8 cellular contexts compared by ENCODE assay signal in the genomic region with DNA sequence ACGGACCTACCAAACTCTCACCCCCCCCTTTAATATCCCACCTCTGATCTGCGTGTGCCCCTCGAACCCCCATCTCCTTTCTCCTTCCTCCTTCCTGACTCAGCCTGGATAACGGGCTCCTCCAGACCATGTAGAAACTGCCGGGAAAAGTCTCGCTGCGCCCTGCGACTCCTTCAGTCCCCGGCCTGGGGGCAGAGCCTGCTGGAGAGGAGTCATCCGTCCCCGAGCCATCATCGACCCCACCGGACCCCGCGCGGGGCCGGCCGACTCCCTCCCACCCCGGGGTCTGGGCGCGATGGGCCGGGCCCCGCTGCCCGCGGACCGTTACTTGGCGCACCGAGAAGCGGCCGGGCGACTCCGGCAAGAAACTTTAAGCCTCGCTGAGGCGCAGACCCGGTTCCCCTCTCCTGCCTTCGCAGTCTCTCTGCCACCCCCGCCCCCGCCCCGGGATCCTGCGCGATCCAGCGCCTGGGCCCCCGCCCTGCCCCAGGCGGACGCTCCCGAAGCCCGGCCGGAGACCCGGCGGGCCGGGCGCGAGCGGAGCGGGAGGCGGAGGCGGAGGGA. TPM values are rescaled to one million over a fixed set of nuclear protein-coding genes. Genes with fewer than 3 reads are reported as not detected.
DNase-seq lines count a peak whose midpoint lies in the region; TF ChIP-seq lines count a peak whose summit lies in the region.

No MANE protein-coding gene starts in this region.

- H3K27ac ChIP-seq in Peyer's patch (peak overlapping the region; percentile 82 to 93 (median 87)), muscle layer of colon (ENCODE audit: low read depth, low read length) (peak overlapping the region; percentile 70)

- peak overlapping the region; percentile 53 for H3K9ac ChIP-seq in muscle layer of colon (ENCODE audit: low read length)

- TF ChIP-seq CTCF in GM12864 (IDR thresholded peaks at IDR 0.05; ENCODE audit: low read depth, low read length, missing control alignments) (no peak), Peyer's patch (IDR thresholded peaks at IDR 0.05) (no peak)

- DNase-seq in GM12864 (ENCODE audit: low read depth), result no peak
- DNase-seq in HAP-1 (ENCODE audit: low spot score in 2 of 2), result no peak
- no peak for DNase-seq in Peyer's patch
- DNase-seq in dermis blood vessel endothelial cell, result peak; percentile 63
- no peak for DNase-seq in T1000 (lab: John Stamatoyannopoulos, UW)
- DNase-seq in NCI-H2196 (lab: John Stamatoyannopoulos, UW; ENCODE audit: unreplicated experiment), result no peak
- DNase-seq in NCI-H446 treated with DMSO at 0.1 percent for 48 hours (lab: John Stamatoyannopoulos, UW), result no peak

- H3K27me3 ChIP-seq in HAP-1 (ENCODE audit: low read depth), result no peaks in the 10 kb centered on the region
- H3K27me3 ChIP-seq in Peyer's patch, result no peaks in the 10 kb centered on the region
- H3K27me3 ChIP-seq in muscle layer of colon (ENCODE audit: control insufficient read depth in 1 of 2, insufficient read depth in 2 of 2, low read length in 2 of 2), result peaks cover 36 to 44% of the 10 kb centered on the region in 2 donors

- H3K4me3 ChIP-seq in GM12864 (ENCODE audit: low read depth, low read length), result peak overlapping the region; percentile 65
- peak overlapping the region; percentile 51 for H3K4me3 ChIP-seq in HAP-1
- H3K4me3 ChIP-seq in Peyer's patch, result peak overlapping the region; percentile 58 to 68 (median 62)
- peak overlapping the region; percentile 55 to 57 for H3K4me3 ChIP-seq in muscle layer of colon (ENCODE audit: low read depth in 1 of 2, low read length in 2 of 2)

- TF ChIP-seq POLR2A in Peyer's patch (IDR thresholded peaks at IDR 0.05), result no peak

- no peaks in the 10 kb centered on the region for H3K36me3 ChIP-seq in HAP-1 (replicated peaks)
- no peaks in the 10 kb centered on the region for H3K36me3 ChIP-seq in Peyer's patch
- H3K36me3 ChIP-seq in muscle layer of colon (ENCODE audit: insufficient read depth, low read length), result no peaks in the 10 kb centered on the region

- H3K4me1 ChIP-seq in HAP-1, result peaks cover 48% of the 10 kb centered on the region
- H3K4me1 ChIP-seq in Peyer's patch, result peaks cover 0 to 5% (median 0%) of the 10 kb centered on the region in 4 donors
- peaks cover 8% of the 10 kb centered on the region for H3K4me1 ChIP-seq in muscle layer of colon (ENCODE audit: insufficient read depth, low read length)

- in situ Hi-C loops in HAP-1 (cut with MboI; ENCODE audit: low sequenced_read_pairs), result loop anchor here (10.0 kb wide), 1 partner anchor 62 kb away; no protein-coding TSS in a partner anchor

- no peaks in the 10 kb centered on the region for H3K9me3 ChIP-seq in HAP-1
- no peaks in the 10 kb centered on the region for H3K9me3 ChIP-seq in Peyer's patch
- no peaks in the 10 kb centered on the region for H3K9me3 ChIP-seq in muscle layer of colon (ENCODE audit: low read length)

RNA-seq across cellular contexts. Expression of a gene that starts 3.4 kb away (rescaled TPM):
- 100 to 1,000 TPM in 1 of 4 donors, 10 to 100 TPM in 3; 12.4 to 149 (median 29.9) TPM for total RNA-seq in Peyer's patch
- total RNA-seq in dermis blood vessel endothelial cell, result 5.3 and 8.4 TPM in 2 replicates
